In genomic region chr15:67253517-67254237, GRCh38 we compare ENCODE assay signal across 8 cellular contexts. TPM values are rescaled to one million over a fixed set of nuclear protein-coding genes. Genes with fewer than 3 reads are reported as not detected.
DNase-seq lines count a peak whose midpoint lies in the region; ATAC-seq and TF ChIP-seq lines count a peak whose summit lies in the region.

No MANE protein-coding gene starts in this region.

- H3K27ac ChIP-seq in OCI-LY3 (ENCODE audit: low read length) = peak overlapping the region; percentile 31
- H3K27ac ChIP-seq in duodenal mucosa (ENCODE audit: low read depth, low read length) = peak overlapping the region; percentile 72

- H3K27me3 ChIP-seq in OCI-LY3 (ENCODE audit: low read depth, low read length) (0 out of 2 replicates have a peak, but pooled peaks cover 4% of the 10 kb centered on the region), duodenal mucosa (ENCODE audit: control insufficient read depth in 1 of 2, insufficient read depth in 2 of 2, low read length in 2 of 2) (no peaks in the 10 kb centered on the region)

- H3K4me3 Mint-ChIP-seq in natural killer cell = peak overlapping the region; percentile 99

- peaks cover 3 to 10% of the 10 kb centered on the region in 2 donors for H3K27me3 Mint-ChIP-seq in natural killer cell (ENCODE audit: low read depth in 2 of 2)

- H3K9ac ChIP-seq in OCI-LY3 (ENCODE audit: low read length) (peak overlapping the region; percentile 83), duodenal mucosa (ENCODE audit: low read depth in 1 of 2, low read length in 2 of 2) (peak overlapping the region; percentile 88)

- peak overlapping the region; percentile 97 for H3K4me2 ChIP-seq in OCI-LY3 (ENCODE audit: low read length)

- H3K36me3 ChIP-seq in OCI-LY3 (replicated peaks; ENCODE audit: low read depth, low read length) (no peaks in the 10 kb centered on the region), duodenal mucosa (ENCODE audit: control insufficient read depth in 1 of 2, insufficient read depth in 2 of 2, low read length in 2 of 2) (no peaks in the 10 kb centered on the region)

- DNase-seq in DMS 273 (lab: John Stamatoyannopoulos, UW; ENCODE audit: unreplicated experiment) (peak; percentile 51), DMS 273 treated with DMSO at 0.1 percent for 48 hours (lab: John Stamatoyannopoulos, UW) (no peak), natural killer cell (no peak), NCI-H146 (lab: John Stamatoyannopoulos, UW) (no peak), C1 segment of cervical spinal cord (lab: John Stamatoyannopoulos, UW) (no peak), COR-L47 (lab: John Stamatoyannopoulos, UW) (no peak)

- ATAC-seq in natural killer cell = no peak

- intact Hi-C loops in natural killer cell (cut with micrococcal nuclease) = loop anchor here (2.0 to 10.0 kb wide), 3 partner anchors 166 to 1031 kb away; partner anchors contain the start of gene SMAD3

- H3K9me3 Mint-ChIP-seq in natural killer cell = no peaks in the 10 kb centered on the region

- H3K4me1 Mint-ChIP-seq in natural killer cell = peaks cover 40 to 43% of the 10 kb centered on the region in 2 donors

- no peaks in the 10 kb centered on the region for H3K36me3 Mint-ChIP-seq in natural killer cell

- H3K4me3 ChIP-seq in OCI-LY3 (ENCODE audit: low read length) (peak overlapping the region; percentile 97), duodenal mucosa (ENCODE audit: low read depth in 1 of 2, low read length in 2 of 2) (peak overlapping the region; percentile 81 to 99)

- no peaks in the 10 kb centered on the region for H4K20me1 ChIP-seq in OCI-LY3 (ENCODE audit: insufficient read depth, low read length)

- no peaks in the 10 kb centered on the region for H3K9me3 ChIP-seq in OCI-LY3 (ENCODE audit: insufficient read depth, low read length)
- H3K9me3 ChIP-seq in duodenal mucosa (ENCODE audit: control insufficient read depth in 1 of 2, low read length in 2 of 2) = no peaks in the 10 kb centered on the region

- H2AFZ ChIP-seq in OCI-LY3 (ENCODE audit: low read depth, low read length) = peak overlapping the region; percentile 71

- H3K27ac Mint-ChIP-seq in natural killer cell = peak overlapping the region; percentile 95 to 98

- no peak for TF ChIP-seq CTCF in OCI-LY3 (IDR thresholded peaks at IDR 0.05; ENCODE audit: low read depth, low read length)
- no peak for TF ChIP-seq CTCF in natural killer cell (IDR thresholded peaks at IDR 0.05)

- H3K79me2 ChIP-seq in OCI-LY3 (ENCODE audit: low read length) = peaks cover 53% of the 10 kb centered on the region

- H3K4me1 ChIP-seq in OCI-LY3 (ENCODE audit: low read length) (peaks cover 19% of the 10 kb centered on the region), duodenal mucosa (ENCODE audit: control insufficient read depth in 1 of 2, insufficient read depth in 2 of 2, low read length in 2 of 2) (peaks cover 8 to 12% of the 10 kb centered on the region in 2 donors)

RNA-seq across cellular contexts. Expression of gene AAGAB, which starts 0.8 kb away (rescaled TPM):
- total RNA-seq in natural killer cell = 10 to 100 TPM; 41.1 to 44.3 (median 42.5) TPM

RNA-seq across cellular contexts. Expression of gene IQCH, which starts 0.9 kb away (rescaled TPM):
- total RNA-seq in natural killer cell = 1 to 10 TPM in 1 of 3 donors, under 1 TPM in 2; 0.78 to 1.4 (median 0.86) TPM
